9 cellular contexts compared by ENCODE assay signal in genomic region chr1:45894331-45894730, GRCh38.
"Had no signal": no experiment of that assay in that cellular context is flagged by ENCODE, and none has a peak within 500 bp of the region (broad histone marks: within the 10 kb centered on the region; RNA-seq: fewer than 3 reads in every experiment).

No MANE protein-coding gene starts in this region.

- DNase-seq: H7, HFFc6, KG1 had no signal

- H2AFZ ChIP-seq: GM23338 had no signal

- H3K36me3 ChIP-seq: HAP-1 had no signal

- H3K9me3 Mint-ChIP-seq: HFFc6, IgD-negative memory B cell had no signal

- FAIRE-seq: H1 had no signal

- H3K4me3 ChIP-seq: GM23338, HAP-1 had no signal

- H3K9me3 ChIP-seq: HAP-1 had no signal

- H3K27me3 Mint-ChIP-seq: IgD-negative memory B cell had no signal

- H3K4me3 Mint-ChIP-seq: GM23338, HFFc6, IgD-negative memory B cell had no signal

- H3K27ac ChIP-seq: HL-60 had no signal

- H3K27ac Mint-ChIP-seq: GM23338, HFFc6, IgD-negative memory B cell had no signal

- H3K4me1 Mint-ChIP-seq: GM23338 had no signal

- H3K4me2 ChIP-seq: GM23338 had no signal

- ATAC-seq: GM23338, HCT116 had no signal
